In the genomic region with DNA sequence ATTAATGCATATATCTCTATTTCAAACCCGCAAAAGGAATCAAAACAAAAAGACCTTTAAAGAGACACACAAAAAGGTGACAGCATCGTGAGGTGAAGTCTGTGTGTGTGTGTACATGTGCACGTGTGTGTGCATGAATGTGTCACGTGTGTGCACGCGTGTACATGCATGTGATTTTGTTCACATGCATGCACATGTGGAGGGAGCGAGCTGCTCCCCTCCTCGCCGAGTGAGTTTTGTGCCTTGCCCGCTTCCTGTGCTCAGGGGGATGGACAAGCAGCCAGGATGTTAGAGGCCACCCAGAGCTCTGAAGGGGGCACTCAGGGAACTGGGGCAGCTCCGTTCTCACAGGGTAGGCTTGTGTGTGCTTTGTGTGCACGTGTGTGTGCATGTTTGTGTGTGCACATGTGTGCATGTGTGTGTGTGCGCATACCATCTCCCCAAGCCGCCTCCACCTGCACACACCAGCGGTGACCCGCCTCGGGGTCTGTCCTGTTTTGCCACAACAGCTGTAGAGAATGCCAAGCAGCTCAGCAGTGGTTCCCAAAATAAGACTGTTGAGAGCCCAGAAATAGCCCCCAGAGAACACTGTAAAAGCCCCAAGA, we compare ENCODE assay signal across 1 cellular context.
TF ChIP-seq lines count a peak whose summit lies in the region.

No MANE protein-coding gene starts in this region.

TF ChIP-seq in WTC11, 78 proteins besides CTCF, POLR2A, EP300 and RAD21:
- TF ChIP-seq, protein P1, sequence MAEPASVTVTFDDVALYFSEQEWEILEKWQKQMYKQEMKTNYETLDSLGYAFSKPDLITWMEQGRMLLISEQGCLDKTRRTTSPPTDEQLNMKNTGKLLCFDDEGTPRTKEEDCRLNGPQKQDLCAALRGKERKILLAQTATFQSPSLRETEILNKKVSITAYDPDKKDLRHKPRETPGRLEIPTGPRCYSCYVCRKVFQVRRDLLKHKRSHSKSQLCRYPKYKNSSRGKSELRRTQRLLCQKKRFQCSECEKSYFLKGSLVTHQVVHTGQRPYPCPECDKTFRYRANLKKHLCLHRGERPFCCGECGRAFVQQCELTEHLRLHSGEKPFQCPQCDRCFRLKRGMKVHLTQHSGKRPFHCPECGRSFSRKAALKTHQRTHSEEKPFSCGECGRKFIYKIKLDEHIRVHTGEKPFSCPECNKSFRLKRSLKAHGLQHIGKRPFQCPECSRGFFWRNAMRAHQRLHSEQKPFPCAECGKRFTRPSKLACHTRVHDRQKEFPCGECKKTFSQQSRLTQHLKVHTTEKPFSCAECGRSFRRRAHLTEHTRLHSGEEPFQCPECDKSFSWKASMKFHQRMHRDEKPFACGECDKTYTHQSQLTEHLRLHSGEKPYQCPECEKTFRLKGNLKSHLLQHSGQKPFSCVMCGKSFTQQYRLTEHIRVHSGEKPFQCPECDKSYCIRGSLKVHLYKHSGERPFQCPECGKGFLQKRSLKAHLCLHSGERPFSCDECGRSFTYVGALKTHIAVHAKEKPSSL (CRISPR knock-in tag; conservative IDR thresholded peaks at IDR 0.05), result no peak
- TF ChIP-seq ZNF423 (CRISPR knock-in tag; IDR thresholded peaks at IDR 0.05) (no peak), OVOL2 (CRISPR knock-in tag; IDR thresholded peaks at IDR 0.05; ENCODE audit: borderline replicate concordance) (no peak), ESRRA (CRISPR knock-in tag; IDR thresholded peaks at IDR 0.05; ENCODE audit: borderline replicate concordance) (no peak), RELA (CRISPR knock-in tag; IDR thresholded peaks at IDR 0.05; ENCODE audit: borderline replicate concordance) (no peak)
